ENCODE assay signal across 34 cellular contexts in the genomic region with DNA sequence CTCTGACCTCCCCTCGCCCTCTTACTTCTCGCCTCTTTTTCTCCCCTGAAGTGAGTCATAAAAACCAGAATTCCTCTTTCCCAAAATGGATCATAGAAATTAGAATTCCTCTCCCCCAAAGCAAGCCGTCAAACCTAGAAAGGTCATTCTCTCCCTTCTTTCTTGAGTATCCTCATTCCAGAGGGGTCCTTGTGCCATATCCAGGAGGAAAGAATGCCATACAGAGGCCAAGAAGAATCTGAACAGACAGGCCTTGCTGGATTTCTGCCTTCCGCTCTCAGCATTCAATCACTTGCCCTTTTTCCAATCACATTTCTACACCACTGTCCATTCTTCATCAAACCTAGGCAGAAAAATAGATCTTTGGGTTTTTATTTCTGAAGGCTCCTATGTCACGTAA. TPM values are rescaled to one million over a fixed set of nuclear protein-coding genes. Genes with fewer than 3 reads are reported as not detected.
"Had no signal": no experiment of that assay in that cellular context is flagged by ENCODE, and none has a peak within 500 bp of the region (broad histone marks: within the 10 kb centered on the region; RNA-seq: fewer than 3 reads in every experiment).

No MANE protein-coding gene starts in this region.

- DNase-seq: activated CD4-positive, alpha-beta T cell treated with anti-CD3 and anti-CD28 coated beads for 4 hours; activated CD4-positive, alpha-beta T cell treated with anti-CD3 and anti-CD28 coated beads, Interleukin-2, amount 10 ng/mL, durations not matched to agents 7 days and 5 days; activated CD4-positive, alpha-beta T cell treated with anti-CD3 and anti-CD28 coated beads, Interleukin-2, amount 50 U/mL, for 4 hours; activated CD4-positive, CD25-positive, alpha-beta regulatory T cell; activated CD4-positive, CD25-positive, alpha-beta regulatory T cell treated with anti-CD3 and anti-CD28 coated beads, Interleukin-2, amount 50 U/mL, for 72 hours; activated CD8-positive, alpha-beta memory T cell treated with anti-CD3 and anti-CD28 coated beads, Interleukin-2, amount 10 ng/mL, durations not matched to agents 7 days and 5 days; activated CD8-positive, alpha-beta memory T cell treated with anti-CD3 and anti-CD28 coated beads, Interleukin-2, amount 50 U/mL, for 4 hours; activated CD8-positive, alpha-beta T cell treated with anti-CD3 and anti-CD28 coated beads for 36 hours; activated effector memory CD4-positive, alpha-beta T cell treated with anti-CD3 and anti-CD28 coated beads, Interleukin-2, amount 50 U/mL, for 16 hours; activated naive CD4-positive, alpha-beta T cell treated with anti-CD3 and anti-CD28 coated beads for 36 hours; activated naive CD8-positive, alpha-beta T cell treated with anti-CD3 and anti-CD28 coated beads for 36 hours; activated naive CD8-positive, alpha-beta T cell treated with anti-CD3 and anti-CD28 coated beads, Interleukin-2, amount 50 U/mL, for 24 hours; activated T-cell treated with anti-CD3 and anti-CD28 coated beads, Interleukin-2, amount 50 U/mL, for 1 hour; activated T-cell treated with anti-CD3 and anti-CD28 coated beads, Interleukin-2, amount 50 U/mL, for 48 hours; adrenal gland; amygdala; aorta; body of pancreas; central memory CD4-positive, alpha-beta T cell; cerebellar nuclear complex; colonic mucosa; effector memory CD4-positive, alpha-beta T cell; endodermal cell; foreskin fibroblast; T-helper 1 cell; T-helper 17 cell; T1000 had no signal

- H3K27ac ChIP-seq: adrenal gland, body of pancreas, breast epithelium, cardiac muscle cell, colonic mucosa had no signal

- H3K27me3 ChIP-seq: adrenal gland, body of pancreas, breast epithelium, cardiac muscle cell, colonic mucosa had no signal

- H3K9me3 ChIP-seq: colonic mucosa had no signal

- H3K36me3 ChIP-seq: adrenal gland, breast epithelium, cardiac muscle cell, colonic mucosa had no signal

- H3K4me1 ChIP-seq: adrenal gland, breast epithelium, colonic mucosa had no signal

- ATAC-seq: activated CD8-positive, alpha-beta memory T cell treated with anti-CD3 and anti-CD28 coated beads, Interleukin-2, amount 10 ng/mL, durations not matched to agents 7 days and 5 days; activated CD8-positive, alpha-beta T cell treated with anti-CD3 and anti-CD28 coated beads for 36 hours; activated naive CD8-positive, alpha-beta T cell treated with anti-CD3 and anti-CD28 coated beads, Interleukin-2, amount 50 U/mL, for 24 hours; body of pancreas; esophagus mucosa; T-helper 17 cell had no signal

- H3K4me3 ChIP-seq: adrenal gland, body of pancreas, breast epithelium, cardiac muscle cell, colonic mucosa had no signal

RNA-seq across cellular contexts. Expression of a gene that starts 31.1 kb away (rescaled TPM):
- total RNA-seq: activated CD4-positive, alpha-beta T cell treated with anti-CD3 and anti-CD28 coated beads, Interleukin-2, amount 10 ng/mL, durations not matched to agents 7 days and 5 days; activated CD8-positive, alpha-beta memory T cell treated with anti-CD3 and anti-CD28 coated beads for 36 hours; activated CD8-positive, alpha-beta memory T cell treated with anti-CD3 and anti-CD28 coated beads, Interleukin-2, amount 10 ng/mL, durations not matched to agents 7 days and 5 days; activated CD8-positive, alpha-beta T cell treated with anti-CD3 and anti-CD28 coated beads for 36 hours; activated naive CD4-positive, alpha-beta T cell treated with anti-CD3 and anti-CD28 coated beads for 36 hours; activated naive CD8-positive, alpha-beta T cell treated with anti-CD3 and anti-CD28 coated beads for 36 hours; activated T-helper 1 cell treated with anti-CD3 and anti-CD28 coated beads, Interleukin-12 subunit alpha, Interleukin-12 subunit beta, Interleukin-2, Interleukin-4 antibody, amounts not matched to agents 30 ng/mL and 10 ng/mL and 1 ng/mL, durations not matched to agents 14 hours and 24 hours and 36 hours; activated T-helper 2 cell treated with anti-CD3 and anti-CD28 coated beads, Interferon-gamma antibody, Interleukin-2, Interleukin-4, amounts not matched to agents 10 μg/mL and 5 μg/mL and 100 μg/mL, durations not matched to agents 14 hours and 24 hours and 36 hours; dermis microvascular lymphatic vessel endothelial cell; T-helper 17 cell had no signal
